In the genomic region with DNA sequence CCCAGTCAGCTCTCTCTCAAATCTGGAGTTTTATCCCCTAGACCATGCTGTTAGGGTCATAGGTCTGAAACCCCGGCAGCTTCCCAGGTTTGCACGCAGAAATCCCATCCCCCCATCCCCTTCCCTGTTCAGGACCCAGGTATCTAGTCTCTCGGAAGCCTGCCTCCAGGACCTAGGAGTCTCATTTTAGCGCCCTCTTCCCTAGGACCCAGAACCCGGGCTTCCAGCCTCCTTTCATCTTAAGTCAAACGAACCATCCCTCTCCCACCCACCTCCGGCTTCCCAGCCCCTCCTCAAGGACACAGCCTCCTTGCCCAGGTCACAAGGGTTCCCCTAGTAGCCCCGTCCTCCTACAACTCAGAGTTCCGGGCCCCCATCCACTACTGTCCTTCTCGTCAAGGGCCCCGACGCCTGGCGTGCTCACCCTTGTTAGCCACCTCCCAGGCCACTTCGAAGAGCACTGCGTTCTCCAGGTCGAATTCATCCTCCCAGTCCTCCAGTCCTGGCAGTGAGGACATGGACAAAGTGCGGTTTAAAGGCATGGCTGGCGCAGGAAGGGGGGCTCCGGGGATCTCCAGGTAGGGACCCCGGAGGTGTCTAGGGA, we compare ENCODE assay signal across 9 cellular contexts. TPM values are rescaled to one million over a fixed set of nuclear protein-coding genes. Genes with fewer than 3 reads are reported as not detected.
DNase-seq lines count a peak whose midpoint lies in the region; ATAC-seq and TF ChIP-seq lines count a peak whose summit lies in the region.
"Had no signal": no experiment of that assay in that cellular context is flagged by ENCODE, and none has a peak within 500 bp of the region (broad histone marks: within the 10 kb centered on the region; RNA-seq: fewer than 3 reads in every experiment).

No MANE protein-coding gene starts in this region.

- peak overlapping the region; percentile 98 for H3K27ac Mint-ChIP-seq in neural crest cell (ENCODE audit: unreplicated experiment)

- H3K36me3 ChIP-seq in SK-N-MC (ENCODE audit: insufficient read depth, low read length), result peaks cover 10% of the 10 kb centered on the region; the same call in 1 of the 2 replicates

- H3K4me3 Mint-ChIP-seq in neural crest cell, result peak overlapping the region; percentile 99

- in situ Hi-C loops in ACHN (cut with HindIII; ENCODE audit: low pct_ligation_motif_present, low pct_unique_long_range_greater_than_20kb, low sequenced_read_pairs), result no loop called here

- H3K9me3 Mint-ChIP-seq in neural crest cell, result no peaks in the 10 kb centered on the region

- H3K9me3 ChIP-seq in SK-N-MC (ENCODE audit: low read depth, low read length), result no peaks in the 10 kb centered on the region

- no peaks in the 10 kb centered on the region for H3K27me3 Mint-ChIP-seq in neural crest cell (ENCODE audit: low read depth)

- peak overlapping the region; percentile 90 for H3K9ac ChIP-seq in SK-N-MC (ENCODE audit: insufficient read length)

- H3K4me1 Mint-ChIP-seq in neural crest cell, result peaks cover 43% of the 10 kb centered on the region

- peak; percentile 2 for ATAC-seq in GM21526 (IDR thresholded peaks at IDR 0.05; ENCODE audit: low FRiP score, unreplicated experiment)

- peak; percentile 14 for DNase-seq in ACHN
- no peak for DNase-seq in SK-N-MC (ENCODE audit: low read depth, low spot score)
- DNase-seq in epithelial cell of proximal tubule (ENCODE audit: low read depth), result no peak
- DNase-seq in neural crest cell (ENCODE audit: low read depth, low spot score), result peak; percentile 25
- DNase-seq in SHP77 treated with DMSO at 0.1 percent for 48 hours (lab: John Stamatoyannopoulos, UW), result no peak
- DNase-seq in stimulated activated CD4-positive, alpha-beta T cell treated with anti-CD3 and anti-CD28 coated beads, Interleukin-15, amount 100 ng/mL, for 24 hours, result no peak
- no peak for DNase-seq in NCI-H128 (lab: John Stamatoyannopoulos, UW; ENCODE audit: unreplicated experiment)

- TF ChIP-seq CTCF in epithelial cell of proximal tubule (conservative IDR thresholded peaks at IDR 0.05; ENCODE audit: low read depth, low read length) (peak; percentile 7), neural crest cell (conservative IDR thresholded peaks at IDR 0.05) (no peak)

- H3K36me3 Mint-ChIP-seq in neural crest cell (ENCODE audit: low read depth), result peaks cover 4% of the 10 kb centered on the region

- H3K27ac ChIP-seq in SK-N-MC, result peak overlapping the region; percentile 78

- H3K4me3 ChIP-seq in SK-N-MC (peak overlapping the region; percentile 95), epithelial cell of proximal tubule (ENCODE audit: low read depth, low read length) (peak overlapping the region; percentile 82)

RNA-seq across cellular contexts. Expression of a gene that starts 0.4 kb away (rescaled TPM):
- total RNA-seq in epithelial cell of proximal tubule (42.2 and 42.4 TPM in 2 replicates), neural crest cell (53.2 and 56.2 TPM in 2 replicates)

RNA-seq across cellular contexts. Expression of a gene that starts 1.0 kb away (rescaled TPM):
- total RNA-seq in epithelial cell of proximal tubule (212 and 389 TPM in 2 replicates), neural crest cell (118 and 125 TPM in 2 replicates)

RNA-seq across cellular contexts. Expression of a gene that starts 24.2 kb away (rescaled TPM):
- total RNA-seq in epithelial cell of proximal tubule, result 3.6 TPM in 1 of 2 replicates, not detected in the other
- total RNA-seq in neural crest cell, result not detected in 2 replicates
- total RNA-seq: lung microvascular endothelial cell had no signal

RNA-seq across cellular contexts. Expression of a gene that starts 27.6 kb away (rescaled TPM):
- 1,293 and 2,420 TPM in 2 replicates for total RNA-seq in epithelial cell of proximal tubule
- total RNA-seq in neural crest cell, result 908 and 1,003 TPM in 2 replicates

RNA-seq across cellular contexts. Expression of a gene that starts 31.5 kb away (rescaled TPM):
- total RNA-seq in epithelial cell of proximal tubule, result not detected in 2 replicates
- total RNA-seq in neural crest cell, result not detected in 2 replicates
- total RNA-seq: lung microvascular endothelial cell had no signal

Comparison
In these comparisons a context has a peak if more than half of its experiments do, and no peak if none do; other contexts are left out.
1. DNase-seq: peak in ACHN (single experiment) and neural crest cell (single experiment); none in SK-N-MC (single experiment), epithelial cell of proximal tubule (single experiment), SHP77 treated with DMSO at 0.1 percent for 48 hours (single experiment), stimulated activated CD4-positive, alpha-beta T cell treated with anti-CD3 and anti-CD28 coated beads, Interleukin-15, amount 100 ng/mL, for 24 hours (single experiment) and NCI-H128 (single experiment).